ENCODE assay signal across 31 cellular contexts in genomic region chr4:151629097-151629783, GRCh38.
"Had no signal": no experiment of that assay in that cellular context is flagged by ENCODE, and none has a peak within 500 bp of the region (broad histone marks: within the 10 kb centered on the region; RNA-seq: fewer than 3 reads in every experiment).

No MANE protein-coding gene starts in this region.

- H3K27me3 ChIP-seq: cardiac muscle cell had no signal

- H3K36me3 ChIP-seq: cardiac muscle cell had no signal

- DNase-seq: activated CD4-positive, alpha-beta T cell treated with anti-CD3 and anti-CD28 coated beads, Interleukin-2, amount 10 ng/mL, durations not matched to agents 24 days and 14 days; activated CD4-positive, alpha-beta T cell treated with anti-CD3 and anti-CD28 coated beads, Interleukin-2, amount 50 U/mL, for 48 hours; activated CD8-positive, alpha-beta memory T cell treated with anti-CD3 and anti-CD28 coated beads, Interleukin-2, amount 50 U/mL, for 4 hours; activated effector memory CD4-positive, alpha-beta T cell treated with Interleukin-2 at 50 U/mL for 16 hours; activated naive CD4-positive, alpha-beta T cell treated with anti-CD3 and anti-CD28 coated beads, Interleukin-2, amount 10 ng/mL, durations not matched to agents 7 days and 5 days; activated naive CD8-positive, alpha-beta T cell treated with anti-CD3 and anti-CD28 coated beads, Interleukin-2, amount 50 U/mL, for 24 hours; activated T-cell treated with anti-CD3 and anti-CD28 coated beads for 4 hours; activated T-cell treated with anti-CD3 and anti-CD28 coated beads, Interleukin-2, amount 50 U/mL, for 48 hours; anterior cingulate cortex; NCI-H1092 treated with DMSO at 0.1 percent for 48 hours; NCI-H1417; NCI-H146; NCI-H187; NCI-H2029 treated with DMSO at 0.1 percent for 48 hours; NCI-H2107; NCI-H2171; NCI-H510A; NCI-H526; NCI-H748 treated with DMSO at 0.1 percent for 48 hours; NK-92 treated with Interleukin-12 subunit alpha and Interleukin-12 subunit beta, amount 100 ng/mL, for 24 hours; PC-9; SIG-M5; T-helper 1 cell; T-helper 2 cell; T-helper 9 cell had no signal

- FAIRE-seq: RCC 7860 had no signal

- ATAC-seq: activated naive CD8-positive, alpha-beta T cell treated with anti-CD3 and anti-CD28 coated beads, Interleukin-2, amount 50 U/mL, for 24 hours; Right ventricle myocardium inferior; SK-N-SH treated with all-trans-retinoic acid at 6 μM for 48 hours had no signal

- H3K27ac ChIP-seq: cardiac muscle cell, KMS-11, PC-9, RWPE1 had no signal

- H3K4me3 ChIP-seq: cardiac muscle cell, PC-9 had no signal
